Comparison of ENCODE assay signal across 8 cellular contexts in genomic region chr19:52171321-52172169, GRCh38. TPM values are rescaled to one million over a fixed set of nuclear protein-coding genes. Genes with fewer than 3 reads are reported as not detected.
A peak's percentile ranks its signal among the peaks of the same experiment; 100 is the strongest.
DNase-seq lines count a peak whose midpoint lies in the region; ATAC-seq and TF ChIP-seq lines count a peak whose summit lies in the region.

TSS of gene ZNF836 (minus strand) at chr19:52171621. CDS start at chr19:52168072, 3,549 bp downstream.

- H3K4me3 ChIP-seq in GM06990 (replicated peaks; ENCODE audit: low read depth, low read length): peak within 1 kb of the TSS; percentile 80

- ATAC-seq in HG03039 (IDR thresholded peaks at IDR 0.05; ENCODE audit: unreplicated experiment): peak; percentile 58

- DNase-seq in GM06990 (ENCODE audit: extremely low read depth, insufficient read length) (peak; percentile 86), NCI-H345 (lab: John Stamatoyannopoulos, UW) (peak; percentile 77), cerebellum (ENCODE audit: low spot score) (peak; percentile 95), kidney glomerular epithelial cell (lab: John Stamatoyannopoulos, UW) (peak; percentile 82), cortex of kidney (lab: John Stamatoyannopoulos, UW) (no peak)
- peak; percentile 88 for DNase-seq in activated CD4-positive, CD25-positive, alpha-beta regulatory T cell treated with anti-CD3 and anti-CD28 coated beads, Interleukin-2, amount 50 U/mL, for 72 hours
- DNase-seq in stimulated activated CD4-positive, alpha-beta T cell treated with anti-CD3 and anti-CD28 coated beads, Interleukin-15, amount 100 ng/mL, for 24 hours: peak; percentile 93

- peaks cover 4% of the 10 kb centered on the region for H3K36me3 ChIP-seq in GM06990 (ENCODE audit: control insufficient read depth, insufficient read depth, low read length)

- no peaks in the 10 kb centered on the region for H3K27me3 ChIP-seq in GM06990 (replicated peaks; ENCODE audit: control insufficient read depth, insufficient read depth, low read length)

- TF ChIP-seq CTCF in GM06990 (IDR thresholded peaks at IDR 0.05; ENCODE audit: insufficient read depth, low read length, poor library complexity, severe bottlenecking): no peak

RNA-seq across cellular contexts. Expression of gene ZNF836, which starts in this region (rescaled TPM):
- 29.0 TPM for total RNA-seq in cerebellum
